In genomic region chr13:59356607-59357006, GRCh38 we compare ENCODE assay signal across 13 cellular contexts.
A peak's percentile ranks its signal among the peaks of the same experiment; 100 is the strongest.
DNase-seq lines count a peak whose midpoint lies in the region; ATAC-seq and TF ChIP-seq lines count a peak whose summit lies in the region.
"Had no signal": no experiment of that assay in that cellular context is flagged by ENCODE, and none has a peak within 500 bp of the region (broad histone marks: within the 10 kb centered on the region; RNA-seq: fewer than 3 reads in every experiment).

No MANE protein-coding gene starts in this region.

- no peak for TF ChIP-seq POLR2A in gastrocnemius medialis (IDR thresholded peaks at IDR 0.05)

- no peak for TF ChIP-seq CTCF in gastrocnemius medialis (IDR thresholded peaks at IDR 0.05 in 4 of 5, conservative IDR thresholded peaks at IDR 0.05 in 1 of 5)

- H3K36me3 ChIP-seq in gastrocnemius medialis: no peaks in the 10 kb centered on the region

- no peaks in the 10 kb centered on the region for H3K36me3 Mint-ChIP-seq in activated CD8-positive, alpha-beta memory T cell treated with anti-CD3 and anti-CD28 coated beads, Interleukin-2, amount 10 ng/mL, durations not matched to agents 7 days and 5 days
- H3K36me3 Mint-ChIP-seq: stimulated activated memory B cell treated with anti-CD40 and anti-IgM and Interleukin-4, amounts not matched to agents 10 μg/mL and 1 μg/mL and 100 μg/mL, for 72 hours had no signal

- no peak overlapping the region for H3K27ac Mint-ChIP-seq in activated CD8-positive, alpha-beta memory T cell treated with anti-CD3 and anti-CD28 coated beads, Interleukin-2, amount 10 ng/mL, durations not matched to agents 7 days and 5 days
- no peak overlapping the region for H3K27ac Mint-ChIP-seq in stimulated activated naive CD8-positive, alpha-beta T cell treated with anti-CD3 and anti-CD28 coated beads, Interleukin-15, amount 100 ng/mL, for 72 hours
- H3K27ac Mint-ChIP-seq: activated T-helper 17 cell treated with anti-CD3 and anti-CD28 coated beads, Interleukin-2, amount 50 U/mL, for 72 hours; stimulated activated memory B cell treated with anti-CD40 and anti-IgM and Interleukin-4, amounts not matched to agents 10 μg/mL and 1 μg/mL and 100 μg/mL, for 72 hours had no signal

- no peaks in the 10 kb centered on the region for H3K4me1 ChIP-seq in gastrocnemius medialis

- H3K9me3 Mint-ChIP-seq in activated CD8-positive, alpha-beta memory T cell treated with anti-CD3 and anti-CD28 coated beads, Interleukin-2, amount 10 ng/mL, durations not matched to agents 7 days and 5 days (ENCODE audit: low read depth): no peaks in the 10 kb centered on the region
- no peaks in the 10 kb centered on the region for H3K9me3 Mint-ChIP-seq in stimulated activated naive CD8-positive, alpha-beta T cell treated with anti-CD3 and anti-CD28 coated beads, Interleukin-15, amount 100 ng/mL, for 72 hours
- H3K9me3 Mint-ChIP-seq: activated T-helper 17 cell treated with anti-CD3 and anti-CD28 coated beads, Interleukin-2, amount 50 U/mL, for 72 hours; stimulated activated memory B cell treated with anti-CD40 and anti-IgM and Interleukin-4, amounts not matched to agents 10 μg/mL and 1 μg/mL and 100 μg/mL, for 72 hours had no signal

- H3K27me3 Mint-ChIP-seq in activated CD8-positive, alpha-beta memory T cell treated with anti-CD3 and anti-CD28 coated beads, Interleukin-2, amount 10 ng/mL, durations not matched to agents 7 days and 5 days: no peaks in the 10 kb centered on the region
- H3K27me3 Mint-ChIP-seq in stimulated activated naive CD8-positive, alpha-beta T cell treated with anti-CD3 and anti-CD28 coated beads, Interleukin-15, amount 100 ng/mL, for 72 hours: no peaks in the 10 kb centered on the region
- H3K27me3 Mint-ChIP-seq: activated T-helper 17 cell treated with anti-CD3 and anti-CD28 coated beads, Interleukin-2, amount 50 U/mL, for 72 hours; stimulated activated memory B cell treated with anti-CD40 and anti-IgM and Interleukin-4, amounts not matched to agents 10 μg/mL and 1 μg/mL and 100 μg/mL, for 72 hours had no signal

- peak; percentile 62 to 65 for ATAC-seq in gastrocnemius medialis
- no peak for ATAC-seq in GM19324 (IDR thresholded peaks at IDR 0.05; ENCODE audit: low FRiP score, unreplicated experiment)
- ATAC-seq in activated CD8-positive, alpha-beta memory T cell treated with anti-CD3 and anti-CD28 coated beads, Interleukin-2, amount 10 ng/mL, durations not matched to agents 7 days and 5 days: no peak
- no peak for ATAC-seq in stimulated activated naive CD8-positive, alpha-beta T cell treated with anti-CD3 and anti-CD28 coated beads, Interleukin-15, amount 100 ng/mL, for 72 hours
- ATAC-seq: activated T-helper 17 cell treated with anti-CD3 and anti-CD28 coated beads, Interleukin-2, amount 50 U/mL, for 72 hours; stimulated activated memory B cell treated with anti-CD40 and anti-IgM and Interleukin-4, amounts not matched to agents 10 μg/mL and 1 μg/mL and 100 μg/mL, for 72 hours had no signal

- CTCF ChIA-PET in activated CD8-positive, alpha-beta memory T cell treated with anti-CD3 and anti-CD28 coated beads, Interleukin-2, amount 10 ng/mL, durations not matched to agents 7 days and 5 days (lab: Charles Lee): no interaction called here

- peaks cover 2% of the 10 kb centered on the region for H3K4me1 Mint-ChIP-seq in activated CD8-positive, alpha-beta memory T cell treated with anti-CD3 and anti-CD28 coated beads, Interleukin-2, amount 10 ng/mL, durations not matched to agents 7 days and 5 days
- no peaks in the 10 kb centered on the region for H3K4me1 Mint-ChIP-seq in stimulated activated naive CD8-positive, alpha-beta T cell treated with anti-CD3 and anti-CD28 coated beads, Interleukin-15, amount 100 ng/mL, for 72 hours
- H3K4me1 Mint-ChIP-seq: activated T-helper 17 cell treated with anti-CD3 and anti-CD28 coated beads, Interleukin-2, amount 50 U/mL, for 72 hours; stimulated activated memory B cell treated with anti-CD40 and anti-IgM and Interleukin-4, amounts not matched to agents 10 μg/mL and 1 μg/mL and 100 μg/mL, for 72 hours had no signal

- no peak overlapping the region for H3K4me3 Mint-ChIP-seq in activated CD8-positive, alpha-beta memory T cell treated with anti-CD3 and anti-CD28 coated beads, Interleukin-2, amount 10 ng/mL, durations not matched to agents 7 days and 5 days
- no peak overlapping the region for H3K4me3 Mint-ChIP-seq in stimulated activated naive CD8-positive, alpha-beta T cell treated with anti-CD3 and anti-CD28 coated beads, Interleukin-15, amount 100 ng/mL, for 72 hours
- H3K4me3 Mint-ChIP-seq: activated T-helper 17 cell treated with anti-CD3 and anti-CD28 coated beads, Interleukin-2, amount 50 U/mL, for 72 hours; stimulated activated memory B cell treated with anti-CD40 and anti-IgM and Interleukin-4, amounts not matched to agents 10 μg/mL and 1 μg/mL and 100 μg/mL, for 72 hours had no signal

- no peaks in the 10 kb centered on the region for H3K9me3 ChIP-seq in gastrocnemius medialis

- DNase-seq in HT1080 (ENCODE audit: low read depth) (peak; percentile 13), SK-MEL-5 (ENCODE audit: low read depth, low spot score) (peak; percentile 19), cardiac septum (ENCODE audit: low spot score) (peak; percentile 89), gastrocnemius medialis (peak; percentile 6 to 23), retina (no peak)
- no peak for DNase-seq in activated CD8-positive, alpha-beta memory T cell treated with anti-CD3 and anti-CD28 coated beads, Interleukin-2, amount 10 ng/mL, durations not matched to agents 7 days and 5 days
- no peak for DNase-seq in stimulated activated naive CD8-positive, alpha-beta T cell treated with anti-CD3 and anti-CD28 coated beads, Interleukin-15, amount 100 ng/mL, for 72 hours
- DNase-seq: GOT3 had no signal

- H3K27ac ChIP-seq in gastrocnemius medialis: peak overlapping the region in 3 of 4 donors; percentile 4 to 32 (median 31)
- H3K27ac ChIP-seq: epithelial cell of prostate, SK-N-MC had no signal

- H3K27me3 ChIP-seq in gastrocnemius medialis: no peaks in the 10 kb centered on the region

- H3K4me3 ChIP-seq in gastrocnemius medialis: no peak overlapping the region
- H3K4me3 ChIP-seq: SK-N-MC had no signal

- intact Hi-C loops in cardiac septum (cut with DNase I): no loop called here
- intact Hi-C loops in gastrocnemius medialis (cut with DNase I; ENCODE audit: low total_unique reads): no loop called here

- in situ Hi-C loops in SK-MEL-5 (cut with HindIII; ENCODE audit: low pct_unique_long_range_greater_than_20kb, low sequenced_read_pairs): no loop called here
- in situ Hi-C loops in gastrocnemius medialis (cut with MboI; ENCODE audit: low sequenced_read_pairs in 4 of 4): no loop called here

Comparison
In these comparisons a context has a peak if more than half of its experiments do, and no peak if none do; other contexts are left out.
1. DNase-seq: peak in HT1080 (single experiment), SK-MEL-5 (single experiment), cardiac septum (single experiment) and gastrocnemius medialis (2 of 2); none in activated CD8-positive, alpha-beta memory T cell treated with anti-CD3 and anti-CD28 coated beads, Interleukin-2, amount 10 ng/mL, durations not matched to agents 7 days and 5 days (single experiment), retina (single experiment) and stimulated activated naive CD8-positive, alpha-beta T cell treated with anti-CD3 and anti-CD28 coated beads, Interleukin-15, amount 100 ng/mL, for 72 hours (0 of 2).
2. ATAC-seq: peak in gastrocnemius medialis (2 of 2); none in GM19324 (single experiment), activated CD8-positive, alpha-beta memory T cell treated with anti-CD3 and anti-CD28 coated beads, Interleukin-2, amount 10 ng/mL, durations not matched to agents 7 days and 5 days (single experiment) and stimulated activated naive CD8-positive, alpha-beta T cell treated with anti-CD3 and anti-CD28 coated beads, Interleukin-15, amount 100 ng/mL, for 72 hours (single experiment).